8 cellular contexts compared by ENCODE assay signal in the genomic region with DNA sequence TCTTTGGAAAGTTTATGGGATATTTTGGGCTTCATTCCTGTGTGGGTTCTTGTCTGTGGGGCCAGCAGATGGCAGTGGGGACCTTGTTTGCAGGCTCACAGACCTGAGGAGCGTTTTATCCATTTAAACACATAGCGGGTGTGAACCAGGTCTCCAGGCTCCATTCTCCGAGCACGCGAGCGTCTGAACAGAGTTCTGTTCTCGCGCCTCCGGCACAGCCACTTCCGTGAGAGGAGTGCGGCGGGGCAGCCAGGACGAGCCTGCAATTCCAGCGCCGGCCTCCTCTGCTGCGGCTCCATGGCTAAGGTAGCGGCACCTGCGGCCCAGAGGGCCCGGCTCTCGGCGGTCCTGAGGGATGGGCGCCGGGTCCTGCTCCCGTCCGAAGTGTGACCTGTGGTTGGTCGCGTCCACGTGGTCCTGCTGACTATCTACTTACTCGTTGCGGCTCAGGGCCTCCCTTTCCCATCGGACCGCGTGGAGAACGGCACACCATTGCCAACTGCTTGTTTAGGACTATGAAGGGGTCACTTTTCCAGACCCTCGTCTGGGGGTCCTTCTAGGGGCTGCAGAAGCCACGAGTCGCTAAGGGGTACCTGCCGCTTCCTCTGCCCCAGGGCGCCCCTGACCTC. TPM values are rescaled to one million over a fixed set of nuclear protein-coding genes. Genes with fewer than 3 reads are reported as not detected.
DNase-seq lines count a peak whose midpoint lies in the region; ATAC-seq and TF ChIP-seq lines count a peak whose summit lies in the region.

No MANE protein-coding gene starts in this region.

- H3K27me3 Mint-ChIP-seq in activated CD8-positive, alpha-beta memory T cell treated with anti-CD3 and anti-CD28 coated beads, Interleukin-2, amount 10 ng/mL, durations not matched to agents 7 days and 5 days = peaks cover 45% of the 10 kb centered on the region
- H3K27me3 Mint-ChIP-seq in activated CD8-positive, alpha-beta T cell treated with anti-CD3 and anti-CD28 coated beads for 36 hours = peaks cover 35% of the 10 kb centered on the region
- H3K27me3 Mint-ChIP-seq in stimulated activated naive B cell treated with anti-CD40 and anti-IgM and Interleukin-4, amounts not matched to agents 10 μg/mL and 1 μg/mL and 100 μg/mL, for 72 hours = peaks cover 27 to 49% of the 10 kb centered on the region in 2 donors

- no peak overlapping the region for H3K27ac Mint-ChIP-seq in activated CD8-positive, alpha-beta memory T cell treated with anti-CD3 and anti-CD28 coated beads, Interleukin-2, amount 10 ng/mL, durations not matched to agents 7 days and 5 days
- no peak overlapping the region for H3K27ac Mint-ChIP-seq in activated CD8-positive, alpha-beta T cell treated with anti-CD3 and anti-CD28 coated beads for 36 hours
- peak overlapping the region; percentile 76 for H3K27ac Mint-ChIP-seq in stimulated activated naive B cell treated with anti-CD40 and anti-IgM and Interleukin-4, amounts not matched to agents 10 μg/mL and 1 μg/mL and 100 μg/mL, for 72 hours

- no peak for TF ChIP-seq CTCF in activated CD8-positive, alpha-beta T cell treated with anti-CD3 and anti-CD28 coated beads for 36 hours (IDR thresholded peaks at IDR 0.05)
- TF ChIP-seq CTCF in heart left ventricle (IDR thresholded peaks at IDR 0.05) = peak in 9 of 12 donors; percentile 19 to 39 (median 30)
- TF ChIP-seq CTCF in uterus (IDR thresholded peaks at IDR 0.05) = peak in 1 of 4 experiments; percentile 20

- POLR2A ChIA-PET in activated CD8-positive, alpha-beta T cell treated with anti-CD3 and anti-CD28 coated beads for 36 hours (lab: Charles Lee) = no interaction called here

- H3K27ac ChIP-seq in heart left ventricle (peak overlapping the region in 6 of 12 donors; percentile 49 to 96 (median 89)), uterus (peak overlapping the region in 1 of 2 donors; percentile 77)

- peaks cover 0 to 3% (median 0%) of the 10 kb centered on the region in 12 donors for H3K9me3 ChIP-seq in heart left ventricle
- H3K9me3 ChIP-seq in uterus = no peaks in the 10 kb centered on the region

- TF ChIP-seq POLR2A in heart left ventricle (IDR thresholded peaks at IDR 0.05) = no peak
- no peak for TF ChIP-seq POLR2A in uterus (IDR thresholded peaks at IDR 0.05)

- no peaks in the 10 kb centered on the region for H3K36me3 Mint-ChIP-seq in activated CD8-positive, alpha-beta memory T cell treated with anti-CD3 and anti-CD28 coated beads, Interleukin-2, amount 10 ng/mL, durations not matched to agents 7 days and 5 days
- H3K36me3 Mint-ChIP-seq in activated CD8-positive, alpha-beta T cell treated with anti-CD3 and anti-CD28 coated beads for 36 hours (ENCODE audit: low read depth) = no peaks in the 10 kb centered on the region
- no peaks in the 10 kb centered on the region for H3K36me3 Mint-ChIP-seq in stimulated activated naive B cell treated with anti-CD40 and anti-IgM and Interleukin-4, amounts not matched to agents 10 μg/mL and 1 μg/mL and 100 μg/mL, for 72 hours

- intact Hi-C loops in activated CD8-positive, alpha-beta T cell treated with anti-CD3 and anti-CD28 coated beads for 36 hours (cut with micrococcal nuclease) = loop anchor here (10.0 kb wide), 1 partner anchor 110 kb away; no protein-coding TSS in a partner anchor
- intact Hi-C loops in heart left ventricle (cut with DNase I) = loop anchor here in 9 of 10 donors (2.0 to 10.0 kb wide), 6 partner anchors 112 to 233 kb away; no protein-coding TSS in a partner anchor
- intact Hi-C loops in uterus (cut with DNase I; ENCODE audit: low total_unique reads) = no loop called here

- H3K4me3 ChIP-seq in heart left ventricle = peak overlapping the region in 11 of 12 donors; percentile 17 to 70 (median 52)
- H3K4me3 ChIP-seq in uterus = no peak overlapping the region

- peak; percentile 18 for ATAC-seq in activated CD8-positive, alpha-beta memory T cell treated with anti-CD3 and anti-CD28 coated beads, Interleukin-2, amount 10 ng/mL, durations not matched to agents 7 days and 5 days
- ATAC-seq in activated CD8-positive, alpha-beta T cell treated with anti-CD3 and anti-CD28 coated beads for 36 hours = peak; percentile 25
- ATAC-seq in heart left ventricle (peak in 2 of 4 donors; percentile 2 to 12), GM21423 (IDR thresholded peaks at IDR 0.05; ENCODE audit: unreplicated experiment) (no peak)
- peak; percentile 36 to 38 for ATAC-seq in stimulated activated naive B cell treated with anti-CD40 and anti-IgM and Interleukin-4, amounts not matched to agents 10 μg/mL and 1 μg/mL and 100 μg/mL, for 72 hours (replicated peaks)

- H3K4me1 ChIP-seq in heart left ventricle = peaks cover 0 to 56% (median 27%) of the 10 kb centered on the region in 12 donors
- peaks cover 0 to 13% of the 10 kb centered on the region in 2 donors for H3K4me1 ChIP-seq in uterus

- H3K36me3 ChIP-seq in heart left ventricle = peaks cover 0 to 8% (median 0%) of the 10 kb centered on the region in 9 donors
- no peaks in the 10 kb centered on the region for H3K36me3 ChIP-seq in uterus

- no peak for DNase-seq in activated CD8-positive, alpha-beta memory T cell treated with anti-CD3 and anti-CD28 coated beads, Interleukin-2, amount 10 ng/mL, durations not matched to agents 7 days and 5 days
- DNase-seq in activated CD8-positive, alpha-beta memory T cell treated with anti-CD3 and anti-CD28 coated beads, Interleukin-2, amount 50 U/mL, for 4 hours = no peak
- no peak for DNase-seq in activated CD8-positive, alpha-beta T cell treated with anti-CD3 and anti-CD28 coated beads for 36 hours
- peak in 4 of 5 donors; percentile 31 to 63 (median 40) for DNase-seq in heart left ventricle
- DNase-seq in stimulated activated naive B cell treated with anti-CD40 and anti-IgM and Interleukin-4, amounts not matched to agents 10 μg/mL and 1 μg/mL and 100 μg/mL, for 72 hours = no peak
- no peak for DNase-seq in amniotic stem cell (lab: John Stamatoyannopoulos, UW)
- DNase-seq in uterus = no peak

- no peak overlapping the region for H3K4me3 Mint-ChIP-seq in activated CD8-positive, alpha-beta memory T cell treated with anti-CD3 and anti-CD28 coated beads, Interleukin-2, amount 10 ng/mL, durations not matched to agents 7 days and 5 days
- peak overlapping the region; percentile 8 for H3K4me3 Mint-ChIP-seq in activated CD8-positive, alpha-beta T cell treated with anti-CD3 and anti-CD28 coated beads for 36 hours
- H3K4me3 Mint-ChIP-seq in stimulated activated naive B cell treated with anti-CD40 and anti-IgM and Interleukin-4, amounts not matched to agents 10 μg/mL and 1 μg/mL and 100 μg/mL, for 72 hours = peak overlapping the region; percentile 60 to 68

- peaks cover 7% of the 10 kb centered on the region for H3K4me1 Mint-ChIP-seq in activated CD8-positive, alpha-beta memory T cell treated with anti-CD3 and anti-CD28 coated beads, Interleukin-2, amount 10 ng/mL, durations not matched to agents 7 days and 5 days
- peaks cover 3% of the 10 kb centered on the region for H3K4me1 Mint-ChIP-seq in activated CD8-positive, alpha-beta T cell treated with anti-CD3 and anti-CD28 coated beads for 36 hours (ENCODE audit: low read depth)
- H3K4me1 Mint-ChIP-seq in stimulated activated naive B cell treated with anti-CD40 and anti-IgM and Interleukin-4, amounts not matched to agents 10 μg/mL and 1 μg/mL and 100 μg/mL, for 72 hours = peaks cover 11 to 21% of the 10 kb centered on the region in 2 donors

- WGBS in heart left ventricle, 4 donors = 19 to 35% (median 25%) methylated on average over 24 to 39 of the region's 39 CpGs

- CTCF ChIA-PET in activated CD8-positive, alpha-beta memory T cell treated with anti-CD3 and anti-CD28 coated beads, Interleukin-2, amount 10 ng/mL, durations not matched to agents 7 days and 5 days (lab: Charles Lee) = interaction anchor here (0.9 to 1.3 kb wide), 3 partner anchors 26 to 247 kb away, joined by 3 to 5 read pairs (median 4); no protein-coding TSS in a partner anchor
- CTCF ChIA-PET in activated CD8-positive, alpha-beta T cell treated with anti-CD3 and anti-CD28 coated beads for 36 hours (lab: Charles Lee) = interaction anchor here (0.8 to 1.5 kb wide), 3 partner anchors 10 to 149 kb away, joined by 3 to 4 read pairs (median 3); partner anchors contain the start of gene EXD3

- H3K27me3 ChIP-seq in heart left ventricle (peaks cover 0 to 58% (median 20%) of the 10 kb centered on the region in 9 donors), uterus (peaks cover 22 to 38% of the 10 kb centered on the region in 2 donors)

- H3K9me3 Mint-ChIP-seq in activated CD8-positive, alpha-beta memory T cell treated with anti-CD3 and anti-CD28 coated beads, Interleukin-2, amount 10 ng/mL, durations not matched to agents 7 days and 5 days (ENCODE audit: low read depth) = no peaks in the 10 kb centered on the region
- H3K9me3 Mint-ChIP-seq in activated CD8-positive, alpha-beta T cell treated with anti-CD3 and anti-CD28 coated beads for 36 hours = no peaks in the 10 kb centered on the region
- no peaks in the 10 kb centered on the region for H3K9me3 Mint-ChIP-seq in stimulated activated naive B cell treated with anti-CD40 and anti-IgM and Interleukin-4, amounts not matched to agents 10 μg/mL and 1 μg/mL and 100 μg/mL, for 72 hours

RNA-seq across cellular contexts. Expression of gene NRARP, which starts 7.3 kb away (rescaled TPM):
- 1 to 10 TPM; 1.6 to 4.5 TPM for total RNA-seq in activated CD8-positive, alpha-beta memory T cell treated with anti-CD3 and anti-CD28 coated beads, Interleukin-2, amount 10 ng/mL, durations not matched to agents 7 days and 5 days
- 1 to 10 TPM; 3.3 to 4.4 TPM for total RNA-seq in activated CD8-positive, alpha-beta T cell treated with anti-CD3 and anti-CD28 coated beads for 36 hours
- total RNA-seq in heart left ventricle (10 to 100 TPM in 5 of 9 donors, 1 to 10 TPM in 4; 6.4 to 15.8 (median 10.3) TPM), uterus (10 to 100 TPM in 2 of 4 donors, 1 to 10 TPM in 1, under 1 TPM in 1; 0.29 to 16.5 (median 11.4) TPM)
- 1 to 10 TPM; 1.6 to 4.2 TPM for polyA plus RNA-seq in heart left ventricle

RNA-seq across cellular contexts. Expression of gene TOR4A, which starts 17.3 kb away (rescaled TPM):
- total RNA-seq in activated CD8-positive, alpha-beta memory T cell treated with anti-CD3 and anti-CD28 coated beads, Interleukin-2, amount 10 ng/mL, durations not matched to agents 7 days and 5 days = 10 to 100 TPM; 10.9 to 13.3 TPM
- total RNA-seq in activated CD8-positive, alpha-beta T cell treated with anti-CD3 and anti-CD28 coated beads for 36 hours = 1 to 10 TPM; 2.9 to 3.0 TPM
- total RNA-seq in heart left ventricle = 10 to 100 TPM; 14.0 to 46.4 (median 18.5) TPM
- 10 to 100 TPM in 1 of 2 donors, 1 to 10 TPM in 1; 6.6 to 16.3 TPM for polyA plus RNA-seq in heart left ventricle
- total RNA-seq in uterus = 10 to 100 TPM in 3 of 4 donors, 1 to 10 TPM in 1; 2.6 to 12.7 (median 11.5) TPM

RNA-seq across cellular contexts. Expression of gene NELFB, which starts 39.7 kb away (rescaled TPM):
- 10 to 100 TPM; 70.8 to 75.3 TPM for total RNA-seq in activated CD8-positive, alpha-beta memory T cell treated with anti-CD3 and anti-CD28 coated beads, Interleukin-2, amount 10 ng/mL, durations not matched to agents 7 days and 5 days
- 10 to 100 TPM; 50.9 to 54.3 TPM for total RNA-seq in activated CD8-positive, alpha-beta T cell treated with anti-CD3 and anti-CD28 coated beads for 36 hours
- total RNA-seq in heart left ventricle (10 to 100 TPM; 32.5 to 55.5 (median 38.1) TPM), uterus (10 to 100 TPM; 17.1 to 46.5 (median 43.2) TPM)
- polyA plus RNA-seq in heart left ventricle = 10 to 100 TPM; 31.4 to 77.8 TPM

RNA-seq across cellular contexts. Expression of gene STPG3, which starts 43.7 kb away (rescaled TPM):
- not detected for total RNA-seq in activated CD8-positive, alpha-beta memory T cell treated with anti-CD3 and anti-CD28 coated beads, Interleukin-2, amount 10 ng/mL, durations not matched to agents 7 days and 5 days
- total RNA-seq in activated CD8-positive, alpha-beta T cell treated with anti-CD3 and anti-CD28 coated beads for 36 hours = not detected
- total RNA-seq in heart left ventricle (under 1 TPM in 2 of 9 donors, not detected in 7; 0.23 to 0.31 TPM), uterus (not detected)
- polyA plus RNA-seq in heart left ventricle = under 1 TPM in 1 of 2 donors, not detected in 1; 0.61 TPM

RNA-seq across cellular contexts. Expression of gene TUBB4B, which starts 53.7 kb away (rescaled TPM):
- total RNA-seq in activated CD8-positive, alpha-beta memory T cell treated with anti-CD3 and anti-CD28 coated beads, Interleukin-2, amount 10 ng/mL, durations not matched to agents 7 days and 5 days = 100 to 1,000 TPM; 353 to 375 TPM
- 100 to 1,000 TPM; 228 to 230 TPM for total RNA-seq in activated CD8-positive, alpha-beta T cell treated with anti-CD3 and anti-CD28 coated beads for 36 hours
- total RNA-seq in heart left ventricle (100 to 1,000 TPM; 244 to 769 (median 456) TPM), uterus (100 to 1,000 TPM in 3 of 4 donors, 10 to 100 TPM in 1; 91.5 to 174 (median 139) TPM)
- polyA plus RNA-seq in heart left ventricle = 100 to 1,000 TPM; 705 to 900 TPM

Comparison
In these comparisons a context has a peak if more than half of its experiments do, and no peak if none do; other contexts are left out.
1. DNase-seq: peak in heart left ventricle (4 of 5); none in activated CD8-positive, alpha-beta memory T cell treated with anti-CD3 and anti-CD28 coated beads, Interleukin-2, amount 10 ng/mL, durations not matched to agents 7 days and 5 days (single experiment), activated CD8-positive, alpha-beta memory T cell treated with anti-CD3 and anti-CD28 coated beads, Interleukin-2, amount 50 U/mL, for 4 hours (single experiment), activated CD8-positive, alpha-beta T cell treated with anti-CD3 and anti-CD28 coated beads for 36 hours (single experiment), stimulated activated naive B cell treated with anti-CD40 and anti-IgM and Interleukin-4, amounts not matched to agents 10 μg/mL and 1 μg/mL and 100 μg/mL, for 72 hours (single experiment), amniotic stem cell (single experiment) and uterus (0 of 2).
2. H3K4me3 ChIP-seq: peak in heart left ventricle (11 of 12); none in uterus (0 of 2).